12 cellular contexts compared by ENCODE assay signal in the genomic region with DNA sequence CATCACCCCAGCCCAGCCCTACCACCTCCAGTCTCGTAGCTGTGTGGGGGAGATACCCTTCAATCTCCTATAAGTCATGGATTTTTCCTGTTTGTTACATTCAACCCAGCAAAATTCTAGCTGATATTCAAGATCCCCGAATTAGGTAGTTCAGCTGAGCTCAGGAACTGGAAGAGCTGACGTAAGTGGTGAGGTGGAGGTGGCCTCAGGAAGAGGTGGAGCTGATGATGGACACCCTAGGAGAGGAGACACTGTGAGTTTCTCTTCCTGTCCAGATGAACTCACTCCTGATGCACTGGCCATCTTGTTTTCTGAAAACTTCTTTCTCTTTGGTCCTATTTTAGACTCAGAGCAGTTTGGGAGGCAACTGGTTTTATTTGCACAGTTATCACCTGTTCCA.
A peak's percentile ranks its signal among the peaks of the same experiment; 100 is the strongest.
DNase-seq lines count a peak whose midpoint lies in the region; ATAC-seq lines count a peak whose summit lies in the region.
"Had no signal": no experiment of that assay in that cellular context is flagged by ENCODE, and none has a peak within 500 bp of the region (broad histone marks: within the 10 kb centered on the region; RNA-seq: fewer than 3 reads in every experiment).

No MANE protein-coding gene starts in this region.

- H3K27ac ChIP-seq in skeletal muscle tissue (ENCODE audit: low read depth, low read length): peak overlapping the region; percentile 51
- H3K27ac ChIP-seq: BLaER1 treated with 17β-estradiol and CSF1 and Interleukin-3, amounts not matched to agents 10 nM and 100 nM had no signal

- H3K9ac ChIP-seq in skeletal muscle tissue (ENCODE audit: low read depth in 1 of 3, low read length in 3 of 3): no peak overlapping the region
- H3K9ac ChIP-seq: BLaER1 treated with 17β-estradiol and CSF1 and Interleukin-3, amounts not matched to agents 10 nM and 100 nM had no signal

- no peak for ATAC-seq in HG03565 (IDR thresholded peaks at IDR 0.05; ENCODE audit: unreplicated experiment)

- H3K27me3 ChIP-seq in skeletal muscle tissue (ENCODE audit: control insufficient read depth in 3 of 3, insufficient read depth in 3 of 3, low read length in 3 of 3): no peaks in the 10 kb centered on the region
- H3K27me3 ChIP-seq: BLaER1 treated with 17β-estradiol and CSF1 and Interleukin-3, amounts not matched to agents 10 nM and 100 nM had no signal

- intact Hi-C loops in posterior vena cava (cut with DNase I): no loop called here

- DNase-seq in M059J (ENCODE audit: low read depth): peak; percentile 5
- peak; percentile 89 for DNase-seq in dermis blood vessel endothelial cell
- DNase-seq in kidney tubule cell (ENCODE audit: low spot score): peak; percentile 32
- DNase-seq in activated CD4-positive, alpha-beta T cell treated with anti-CD3 and anti-CD28 coated beads for 4 hours: no peak
- no peak for DNase-seq in posterior vena cava (ENCODE audit: low spot score)
- DNase-seq in SW480 (ENCODE audit: low spot score): no peak
- DNase-seq: Caco-2, HCEC 1CT had no signal

- no peaks in the 10 kb centered on the region for H3K9me3 ChIP-seq in skeletal muscle tissue (ENCODE audit: control insufficient read depth in 3 of 3, low read length in 3 of 3)
- H3K9me3 ChIP-seq: BLaER1 treated with 17β-estradiol and CSF1 and Interleukin-3, amounts not matched to agents 10 nM and 100 nM; Caco-2 had no signal

- no peak overlapping the region for H3K4me3 ChIP-seq in skeletal muscle tissue (ENCODE audit: low read length in 3 of 3)
- H3K4me3 ChIP-seq: BLaER1 treated with 17β-estradiol and CSF1 and Interleukin-3, amounts not matched to agents 10 nM and 100 nM; GM23338 had no signal

- no peaks in the 10 kb centered on the region for H3K36me3 ChIP-seq in skeletal muscle tissue (ENCODE audit: control insufficient read depth in 3 of 3, insufficient read depth in 3 of 3, low read length in 3 of 3)
- H3K36me3 ChIP-seq: BLaER1 treated with 17β-estradiol and CSF1 and Interleukin-3, amounts not matched to agents 10 nM and 100 nM had no signal

- H3K4me1 ChIP-seq in skeletal muscle tissue (ENCODE audit: control insufficient read depth in 3 of 3, insufficient read depth in 3 of 3, low read length in 3 of 3): peaks cover 1 to 10% (median 5%) of the 10 kb centered on the region in 3 donors
- H3K4me1 ChIP-seq: Caco-2 had no signal

Comparison
In these comparisons a context has a peak if more than half of its experiments do, and no peak if none do; other contexts are left out.
1. DNase-seq: peak in M059J (single experiment), dermis blood vessel endothelial cell (single experiment) and kidney tubule cell (single experiment); none in activated CD4-positive, alpha-beta T cell treated with anti-CD3 and anti-CD28 coated beads for 4 hours (0 of 2), posterior vena cava (single experiment) and SW480 (single experiment).